Comparison of ENCODE assay signal across 23 cellular contexts in the genomic region with DNA sequence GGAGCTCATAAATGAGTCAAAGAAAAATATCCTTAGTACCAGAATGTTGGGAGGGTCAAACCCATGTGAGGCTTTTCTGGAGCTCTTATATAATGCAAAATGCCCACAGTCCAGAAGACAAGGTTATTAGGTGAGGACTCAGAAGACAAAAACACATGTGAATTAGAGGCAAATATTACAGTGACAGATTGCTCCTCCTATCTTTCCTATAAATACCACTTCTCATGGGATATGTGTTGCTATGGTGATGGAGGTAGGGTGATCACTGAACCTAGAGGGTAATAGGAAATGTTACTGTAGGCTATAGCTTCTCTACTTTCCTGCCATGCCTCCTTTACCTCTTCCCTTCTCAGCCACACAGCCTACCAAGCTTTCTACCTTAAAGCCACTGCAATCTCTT.
"Had no signal": no experiment of that assay in that cellular context is flagged by ENCODE, and none has a peak within 500 bp of the region (broad histone marks: within the 10 kb centered on the region; RNA-seq: fewer than 3 reads in every experiment).

No MANE protein-coding gene starts in this region.

- DNase-seq: activated CD4-positive, alpha-beta T cell treated with anti-CD3 and anti-CD28 coated beads for 48 hours; activated CD4-positive, alpha-beta T cell treated with anti-CD3 and anti-CD28 coated beads, Interleukin-2, amount 50 U/mL, for 4 hours; activated CD8-positive, alpha-beta memory T cell treated with anti-CD3 and anti-CD28 coated beads, Interleukin-2, amount 50 U/mL, for 48 hours; activated CD8-positive, alpha-beta T cell treated with anti-CD3 and anti-CD28 coated beads, Interleukin-2, amount 10 ng/mL, durations not matched to agents 7 days and 5 days; activated naive CD4-positive, alpha-beta T cell treated with anti-CD3 and anti-CD28 coated beads, Interleukin-2, amount 50 U/mL, for 16 hours; activated naive CD8-positive, alpha-beta T cell treated with anti-CD3 and anti-CD28 coated beads, Interleukin-2, amount 10 ng/mL, durations not matched to agents 7 days and 5 days; activated T-cell treated with anti-CD3 and anti-CD28 coated beads, Interleukin-2, amount 50 U/mL, for 1 hour; adrenal gland; anterior cingulate cortex; central memory CD4-positive, alpha-beta T cell; Karpas-422; MM.1S; NCI-H1048; NCI-H146; NCI-H2029; NCI-H345; NCI-H510A; PC-3; SHP77 treated with DMSO at 0.1 percent for 48 hours had no signal

- H3K27me3 ChIP-seq: adrenal gland had no signal

- H3K4me3 ChIP-seq: adrenal gland had no signal

- H3K27ac Mint-ChIP-seq: activated CD8-positive, alpha-beta T cell treated with anti-CD3 and anti-CD28 coated beads, Interleukin-2, amount 10 ng/mL, durations not matched to agents 7 days and 5 days; activated naive CD8-positive, alpha-beta T cell treated with anti-CD3 and anti-CD28 coated beads, Interleukin-2, amount 10 ng/mL, durations not matched to agents 7 days and 5 days; T-helper 1 cell treated with Interleukin-12 subunit alpha and Interleukin-12 subunit beta and Interleukin-4 antibody, amounts not matched to agents 30 μg/mL and 1 μg/mL, for 36 hours had no signal

- FAIRE-seq: bronchial epithelial cell, RCC 7860 had no signal

- H3K4me1 ChIP-seq: adrenal gland had no signal

- ATAC-seq: activated CD4-positive, CD25-positive, alpha-beta regulatory T cell treated with anti-CD3 and anti-CD28 coated beads, Interleukin-2, amount 50 U/mL, for 24 hours; activated CD8-positive, alpha-beta T cell treated with anti-CD3 and anti-CD28 coated beads, Interleukin-2, amount 10 ng/mL, durations not matched to agents 7 days and 5 days; PC-3 had no signal

- H3K9me3 Mint-ChIP-seq: activated naive CD8-positive, alpha-beta T cell treated with anti-CD3 and anti-CD28 coated beads, Interleukin-2, amount 10 ng/mL, durations not matched to agents 7 days and 5 days; T-helper 1 cell treated with Interleukin-12 subunit alpha and Interleukin-12 subunit beta and Interleukin-4 antibody, amounts not matched to agents 30 μg/mL and 1 μg/mL, for 36 hours had no signal

- H3K4me3 Mint-ChIP-seq: activated CD8-positive, alpha-beta T cell treated with anti-CD3 and anti-CD28 coated beads, Interleukin-2, amount 10 ng/mL, durations not matched to agents 7 days and 5 days; activated naive CD8-positive, alpha-beta T cell treated with anti-CD3 and anti-CD28 coated beads, Interleukin-2, amount 10 ng/mL, durations not matched to agents 7 days and 5 days; T-helper 1 cell treated with Interleukin-12 subunit alpha and Interleukin-12 subunit beta and Interleukin-4 antibody, amounts not matched to agents 30 μg/mL and 1 μg/mL, for 36 hours had no signal

- H3K36me3 ChIP-seq: adrenal gland had no signal

- H3K36me3 Mint-ChIP-seq: activated naive CD8-positive, alpha-beta T cell treated with anti-CD3 and anti-CD28 coated beads, Interleukin-2, amount 10 ng/mL, durations not matched to agents 7 days and 5 days had no signal

- H3K27ac ChIP-seq: adrenal gland had no signal
